8 cellular contexts compared by ENCODE assay signal in genomic region chr1:34852677-34853217, GRCh38. TPM values are rescaled to one million over a fixed set of nuclear protein-coding genes. Genes with fewer than 3 reads are reported as not detected.
DNase-seq lines count a peak whose midpoint lies in the region; ATAC-seq and TF ChIP-seq lines count a peak whose summit lies in the region.

No MANE protein-coding gene starts in this region.

- H3K4me3 Mint-ChIP-seq in activated CD8-positive, alpha-beta memory T cell treated with anti-CD3 and anti-CD28 coated beads, Interleukin-2, amount 10 ng/mL, durations not matched to agents 7 days and 5 days: no peak overlapping the region

- no peaks in the 10 kb centered on the region for H3K9me3 ChIP-seq in HUES64 (ENCODE audit: insufficient read depth, low read depth, low read length)
- no peaks in the 10 kb centered on the region for H3K9me3 ChIP-seq in mucosa of descending colon

- no peaks in the 10 kb centered on the region for H3K27me3 Mint-ChIP-seq in activated CD8-positive, alpha-beta memory T cell treated with anti-CD3 and anti-CD28 coated beads, Interleukin-2, amount 10 ng/mL, durations not matched to agents 7 days and 5 days

- peaks cover 3% of the 10 kb centered on the region for H3K4me1 ChIP-seq in HUES64 (ENCODE audit: insufficient read depth, low read length)
- H3K4me1 ChIP-seq in mucosa of descending colon (ENCODE audit: low read depth): peaks cover 2% of the 10 kb centered on the region

- peak; percentile 94 for TF ChIP-seq CTCF in mucosa of descending colon (IDR thresholded peaks at IDR 0.05)

- 5% methylated on average over 6 of the region's 6 CpGs for WGBS in HUES64

- peak overlapping the region; percentile 47 for H3K27ac Mint-ChIP-seq in activated CD8-positive, alpha-beta memory T cell treated with anti-CD3 and anti-CD28 coated beads, Interleukin-2, amount 10 ng/mL, durations not matched to agents 7 days and 5 days

- peaks cover 23% of the 10 kb centered on the region for H3K4me1 Mint-ChIP-seq in activated CD8-positive, alpha-beta memory T cell treated with anti-CD3 and anti-CD28 coated beads, Interleukin-2, amount 10 ng/mL, durations not matched to agents 7 days and 5 days

- H3K4me3 ChIP-seq in HUES64 (ENCODE audit: low read length) (no peak overlapping the region), mucosa of descending colon (no peak overlapping the region)

- DNase-seq in DMS 273 treated with DMSO at 0.1 percent for 48 hours (lab: John Stamatoyannopoulos, UW): peak; percentile 88
- peak; percentile 93 for DNase-seq in NOMO-1 treated with dmso at 0.1 percent for 144 hours (lab: John Stamatoyannopoulos, UW; ENCODE audit: unreplicated experiment)
- DNase-seq in activated CD8-positive, alpha-beta memory T cell treated with anti-CD3 and anti-CD28 coated beads, Interleukin-2, amount 10 ng/mL, durations not matched to agents 7 days and 5 days: peak; percentile 95
- DNase-seq in epidermal melanocyte (ENCODE audit: insufficient read length, low spot score): peak; percentile 89
- DNase-seq in mucosa of descending colon: peak; percentile 88 to 95 (median 92)
- peak; percentile 53 to 75 for DNase-seq in stimulated activated CD8-positive, alpha-beta memory T cell treated with anti-CD3 and anti-CD28 coated beads, Interleukin-4, amount 100 ng/mL, for 1 hour (ENCODE audit: low read depth in 2 of 2, low spot score in 1 of 2)

- H3K36me3 ChIP-seq in HUES64 (ENCODE audit: insufficient read depth, low read length) (peaks cover 18% of the 10 kb centered on the region), mucosa of descending colon (ENCODE audit: low read depth) (peaks cover 10% of the 10 kb centered on the region)

- ATAC-seq in GM21528 (IDR thresholded peaks at IDR 0.05; ENCODE audit: low FRiP score, unreplicated experiment): peak; percentile 92
- peak; percentile 100 for ATAC-seq in activated CD8-positive, alpha-beta memory T cell treated with anti-CD3 and anti-CD28 coated beads, Interleukin-2, amount 10 ng/mL, durations not matched to agents 7 days and 5 days
- peak; percentile 100 for ATAC-seq in mucosa of descending colon

- H3K9ac ChIP-seq in HUES64 (ENCODE audit: low read depth, low read length): peak overlapping the region; percentile 10; the same call in 1 of the 2 replicates

- peak overlapping the region; percentile 83 for H3K27ac ChIP-seq in HUES64 (ENCODE audit: low read depth, low read length)

- H3K27me3 ChIP-seq in HUES64 (ENCODE audit: insufficient read depth, low read length): no peaks in the 10 kb centered on the region

- no peaks in the 10 kb centered on the region for H3K9me3 Mint-ChIP-seq in activated CD8-positive, alpha-beta memory T cell treated with anti-CD3 and anti-CD28 coated beads, Interleukin-2, amount 10 ng/mL, durations not matched to agents 7 days and 5 days (ENCODE audit: low read depth)

- peaks cover 28% of the 10 kb centered on the region for H3K36me3 Mint-ChIP-seq in activated CD8-positive, alpha-beta memory T cell treated with anti-CD3 and anti-CD28 coated beads, Interleukin-2, amount 10 ng/mL, durations not matched to agents 7 days and 5 days

- CTCF ChIA-PET in activated CD8-positive, alpha-beta memory T cell treated with anti-CD3 and anti-CD28 coated beads, Interleukin-2, amount 10 ng/mL, durations not matched to agents 7 days and 5 days (lab: Charles Lee): interaction anchor here (0.6 to 7.0 kb wide), 36 partner anchors 9 to 1707 kb away, joined by 3 to 149 read pairs (median 4); partner anchors contain the start of genes GJB3 and TMEM35B

- intact Hi-C loops in mucosa of descending colon (cut with DNase I, micrococcal nuclease): loop anchor here in 1 of 2 donors (10.0 kb wide), 1 partner anchor 412 kb away; the partner anchor contains the start of gene ZMYM4

RNA-seq across cellular contexts. Expression of gene SMIM12, which starts 6.8 kb away (rescaled TPM):
- polyA plus RNA-seq in HUES64 (2013, experiment 1 of 2): 29.1 TPM
- polyA plus RNA-seq in HUES64 (2013, experiment 2 of 2): 29.1 TPM
- 10 to 100 TPM; 52.7 to 67.2 TPM for total RNA-seq in activated CD8-positive, alpha-beta memory T cell treated with anti-CD3 and anti-CD28 coated beads, Interleukin-2, amount 10 ng/mL, durations not matched to agents 7 days and 5 days
- 10 to 100 TPM; 50.8 to 53.8 (median 51.8) TPM for total RNA-seq in mucosa of descending colon

RNA-seq across cellular contexts. Expression of gene GJA4, which starts 59.9 kb away (rescaled TPM):
- polyA plus RNA-seq in HUES64 (2013, experiment 1 of 2): 5.2 TPM
- polyA plus RNA-seq in HUES64 (2013, experiment 2 of 2): 15.2 TPM
- not detected for total RNA-seq in activated CD8-positive, alpha-beta memory T cell treated with anti-CD3 and anti-CD28 coated beads, Interleukin-2, amount 10 ng/mL, durations not matched to agents 7 days and 5 days
- total RNA-seq in mucosa of descending colon: 1 to 10 TPM in 2 of 3 donors, under 1 TPM in 1; 0.84 to 4.1 (median 2.7) TPM
